25 cellular contexts compared by ENCODE assay signal in genomic region chr13:98098511-98098910, GRCh38. TPM values are rescaled to one million over a fixed set of nuclear protein-coding genes. Genes with fewer than 3 reads are reported as not detected.
DNase-seq lines count a peak whose midpoint lies in the region; ATAC-seq and TF ChIP-seq lines count a peak whose summit lies in the region.
"Had no signal": no experiment of that assay in that cellular context is flagged by ENCODE, and none has a peak within 500 bp of the region (broad histone marks: within the 10 kb centered on the region; RNA-seq: fewer than 3 reads in every experiment).

No MANE protein-coding gene starts in this region.

- intact Hi-C loops in psoas muscle (cut with DNase I) = no loop called here
- intact Hi-C loops in thyroid gland (cut with DNase I) = no loop called here

- H3K4me3 ChIP-seq in adipocyte (ENCODE audit: low read length) (no peak overlapping the region), foreskin fibroblast (ENCODE audit: low read depth in 1 of 2, low read length in 2 of 2) (no peak overlapping the region), psoas muscle (no peak overlapping the region), thyroid gland (replicated peaks in 1 of 3) (no peak overlapping the region)
- H3K4me3 ChIP-seq: heart right ventricle, spleen, suprapubic skin, vagina had no signal

- no peaks in the 10 kb centered on the region for H3K36me3 Mint-ChIP-seq in activated naive CD8-positive, alpha-beta T cell treated with anti-CD3 and anti-CD28 coated beads for 36 hours
- H3K36me3 Mint-ChIP-seq: activated CD8-positive, alpha-beta memory T cell treated with anti-CD3 and anti-CD28 coated beads, Interleukin-2, amount 10 ng/mL, durations not matched to agents 7 days and 5 days; activated naive CD4-positive, alpha-beta T cell treated with anti-CD3 and anti-CD28 coated beads, Interleukin-2, amount 10 ng/mL, durations not matched to agents 7 days and 5 days; stimulated activated effector memory CD8-positive, alpha-beta T cell treated with anti-CD3 and anti-CD28 coated beads, Interleukin-12 subunit alpha, Interleukin-12 subunit beta, amount 100 ng/mL, for 72 hours had no signal

- WGBS in psoas muscle, 3 donors = 80 to 84% (median 80%) methylated on average over 7 of the region's 7 CpGs
- WGBS in thyroid gland, 2 donors = 84 to 89% methylated on average over 7 of the region's 7 CpGs

- TF ChIP-seq CTCF in foreskin fibroblast (IDR thresholded peaks at IDR 0.05; ENCODE audit: low read depth, low read length) (no peak), psoas muscle (IDR thresholded peaks at IDR 0.05) (no peak), thyroid gland (IDR thresholded peaks at IDR 0.05) (no peak)

- DNase-seq in GM04503 (ENCODE audit: low read depth) (peak; percentile 27), adipocyte (ENCODE audit: low read depth) (peak; percentile 51), foreskin fibroblast (peak; percentile 24 to 64), psoas muscle (no peak), thyroid gland (no peak)
- no peak for DNase-seq in activated naive CD8-positive, alpha-beta T cell treated with anti-CD3 and anti-CD28 coated beads for 36 hours
- DNase-seq: activated CD4-positive, alpha-beta T cell treated with anti-CD3 and anti-CD28 coated beads, Interleukin-2, amount 10 ng/mL, durations not matched to agents 7 days and 5 days; activated CD8-positive, alpha-beta memory T cell treated with anti-CD3 and anti-CD28 coated beads, Interleukin-2, amount 10 ng/mL, durations not matched to agents 7 days and 5 days; activated naive CD4-positive, alpha-beta T cell treated with anti-CD3 and anti-CD28 coated beads, Interleukin-2, amount 10 ng/mL, durations not matched to agents 7 days and 5 days; anterior cingulate cortex; dermis blood vessel endothelial cell; heart right ventricle; left colon; naive B cell; NCI-H146; OCI-M1; spleen; stimulated activated CD4-positive, alpha-beta T cell treated with anti-CD3 and anti-CD28 coated beads, Interleukin-2, amount 100 ng/mL, for 48 hours; WERI-Rb-1 had no signal

- ATAC-seq in GM21723 (IDR thresholded peaks at IDR 0.05; ENCODE audit: unreplicated experiment) (no peak), psoas muscle (no peak)
- ATAC-seq: activated CD8-positive, alpha-beta memory T cell treated with anti-CD3 and anti-CD28 coated beads, Interleukin-2, amount 10 ng/mL, durations not matched to agents 7 days and 5 days; heart right ventricle; left colon; stimulated activated effector memory CD8-positive, alpha-beta T cell treated with anti-CD3 and anti-CD28 coated beads, Interleukin-12 subunit alpha, Interleukin-12 subunit beta, amount 100 ng/mL, for 72 hours had no signal

- H3K27ac Mint-ChIP-seq in activated naive CD8-positive, alpha-beta T cell treated with anti-CD3 and anti-CD28 coated beads for 36 hours = no peak overlapping the region
- H3K27ac Mint-ChIP-seq: activated CD4-positive, alpha-beta T cell treated with anti-CD3 and anti-CD28 coated beads, Interleukin-2, amount 10 ng/mL, durations not matched to agents 7 days and 5 days; activated CD8-positive, alpha-beta memory T cell treated with anti-CD3 and anti-CD28 coated beads, Interleukin-2, amount 10 ng/mL, durations not matched to agents 7 days and 5 days; activated naive CD4-positive, alpha-beta T cell treated with anti-CD3 and anti-CD28 coated beads, Interleukin-2, amount 10 ng/mL, durations not matched to agents 7 days and 5 days; B cell; naive B cell; stimulated activated effector memory CD8-positive, alpha-beta T cell treated with anti-CD3 and anti-CD28 coated beads, Interleukin-12 subunit alpha, Interleukin-12 subunit beta, amount 100 ng/mL, for 72 hours had no signal

- TF ChIP-seq POLR2A in thyroid gland (IDR thresholded peaks at IDR 0.05) = no peak

- H3K4me1 ChIP-seq in adipocyte (ENCODE audit: control insufficient read depth, insufficient read depth, low read length) = no peaks in the 10 kb centered on the region
- H3K4me1 ChIP-seq in psoas muscle = no peaks in the 10 kb centered on the region
- no peaks in the 10 kb centered on the region for H3K4me1 ChIP-seq in thyroid gland
- H3K4me1 ChIP-seq: heart right ventricle, spleen, suprapubic skin, vagina had no signal

- peaks cover 15% of the 10 kb centered on the region for H3K27me3 Mint-ChIP-seq in activated naive CD8-positive, alpha-beta T cell treated with anti-CD3 and anti-CD28 coated beads for 36 hours
- H3K27me3 Mint-ChIP-seq: activated CD4-positive, alpha-beta T cell treated with anti-CD3 and anti-CD28 coated beads, Interleukin-2, amount 10 ng/mL, durations not matched to agents 7 days and 5 days; activated CD8-positive, alpha-beta memory T cell treated with anti-CD3 and anti-CD28 coated beads, Interleukin-2, amount 10 ng/mL, durations not matched to agents 7 days and 5 days had no signal

- no peak overlapping the region for H3K9ac ChIP-seq in adipocyte (ENCODE audit: low read length)
- H3K9ac ChIP-seq: KMS-11 had no signal

- no peaks in the 10 kb centered on the region for H3K9me3 Mint-ChIP-seq in activated naive CD8-positive, alpha-beta T cell treated with anti-CD3 and anti-CD28 coated beads for 36 hours
- H3K9me3 Mint-ChIP-seq: activated CD4-positive, alpha-beta T cell treated with anti-CD3 and anti-CD28 coated beads, Interleukin-2, amount 10 ng/mL, durations not matched to agents 7 days and 5 days; activated naive CD4-positive, alpha-beta T cell treated with anti-CD3 and anti-CD28 coated beads, Interleukin-2, amount 10 ng/mL, durations not matched to agents 7 days and 5 days; stimulated activated effector memory CD8-positive, alpha-beta T cell treated with anti-CD3 and anti-CD28 coated beads, Interleukin-12 subunit alpha, Interleukin-12 subunit beta, amount 100 ng/mL, for 72 hours had no signal

- H3K36me3 ChIP-seq in adipocyte (ENCODE audit: control insufficient read depth, insufficient read depth, low read length, severe bottlenecking) (no peaks in the 10 kb centered on the region), psoas muscle (ENCODE audit: insufficient read depth in 1 of 2, low read depth in 1 of 2) (no peaks in the 10 kb centered on the region), thyroid gland (no peaks in the 10 kb centered on the region)
- H3K36me3 ChIP-seq: heart right ventricle, spleen, suprapubic skin, vagina, WERI-Rb-1 had no signal

- H3K27me3 ChIP-seq in adipocyte (replicated peaks; ENCODE audit: control insufficient read depth, insufficient read depth, low read length) (no peaks in the 10 kb centered on the region), psoas muscle (ENCODE audit: insufficient read depth in 3 of 3, low read length in 2 of 3) (no peaks in the 10 kb centered on the region), thyroid gland (no peaks in the 10 kb centered on the region)
- H3K27me3 ChIP-seq: spleen, suprapubic skin, vagina had no signal

- H3K4me3 Mint-ChIP-seq in activated naive CD8-positive, alpha-beta T cell treated with anti-CD3 and anti-CD28 coated beads for 36 hours = no peak overlapping the region
- H3K4me3 Mint-ChIP-seq: activated CD4-positive, alpha-beta T cell treated with anti-CD3 and anti-CD28 coated beads, Interleukin-2, amount 10 ng/mL, durations not matched to agents 7 days and 5 days; activated CD8-positive, alpha-beta memory T cell treated with anti-CD3 and anti-CD28 coated beads, Interleukin-2, amount 10 ng/mL, durations not matched to agents 7 days and 5 days; activated naive CD4-positive, alpha-beta T cell treated with anti-CD3 and anti-CD28 coated beads, Interleukin-2, amount 10 ng/mL, durations not matched to agents 7 days and 5 days; B cell; naive B cell; stimulated activated effector memory CD8-positive, alpha-beta T cell treated with anti-CD3 and anti-CD28 coated beads, Interleukin-12 subunit alpha, Interleukin-12 subunit beta, amount 100 ng/mL, for 72 hours had no signal

- H3K4me1 Mint-ChIP-seq in activated naive CD8-positive, alpha-beta T cell treated with anti-CD3 and anti-CD28 coated beads for 36 hours = no peaks in the 10 kb centered on the region
- H3K4me1 Mint-ChIP-seq: activated CD4-positive, alpha-beta T cell treated with anti-CD3 and anti-CD28 coated beads, Interleukin-2, amount 10 ng/mL, durations not matched to agents 7 days and 5 days; activated CD8-positive, alpha-beta memory T cell treated with anti-CD3 and anti-CD28 coated beads, Interleukin-2, amount 10 ng/mL, durations not matched to agents 7 days and 5 days; activated naive CD4-positive, alpha-beta T cell treated with anti-CD3 and anti-CD28 coated beads, Interleukin-2, amount 10 ng/mL, durations not matched to agents 7 days and 5 days; B cell; naive B cell; stimulated activated effector memory CD8-positive, alpha-beta T cell treated with anti-CD3 and anti-CD28 coated beads, Interleukin-12 subunit alpha, Interleukin-12 subunit beta, amount 100 ng/mL, for 72 hours had no signal

- H3K9me3 ChIP-seq in adipocyte (ENCODE audit: control insufficient read depth, low read length) (no peaks in the 10 kb centered on the region), psoas muscle (no peaks in the 10 kb centered on the region), thyroid gland (no peaks in the 10 kb centered on the region)
- H3K9me3 ChIP-seq: heart right ventricle, suprapubic skin, vagina had no signal

- H3K27ac ChIP-seq in psoas muscle (no peak overlapping the region), thyroid gland (no peak overlapping the region)
- H3K27ac ChIP-seq: heart right ventricle, KMS-11, spleen, suprapubic skin, vagina, WERI-Rb-1 had no signal

RNA-seq across cellular contexts. Expression of gene FARP1, which starts 44.4 kb away (rescaled TPM):
- total RNA-seq in psoas muscle (10 to 100 TPM in 3 of 4 donors, 1 to 10 TPM in 1; 9.2 to 19.4 (median 13.0) TPM), thyroid gland (100 to 1,000 TPM; 103 to 172 (median 129) TPM)
- polyA plus RNA-seq in psoas muscle = 1 to 10 TPM; 5.7 to 7.5 (median 6.0) TPM
- under 1 TPM; 0.21 to 0.48 TPM for total RNA-seq in activated naive CD8-positive, alpha-beta T cell treated with anti-CD3 and anti-CD28 coated beads for 36 hours

Comparison
In these comparisons a context has a peak if more than half of its experiments do, and no peak if none do; other contexts are left out.
1. DNase-seq: peak in GM04503 (single experiment), adipocyte (single experiment) and foreskin fibroblast (2 of 2); none in psoas muscle (0 of 2), activated naive CD8-positive, alpha-beta T cell treated with anti-CD3 and anti-CD28 coated beads for 36 hours (single experiment) and thyroid gland (0 of 2).
2. RNA of gene FARP1, which starts 44.4 kb away (total RNA-seq): 103 to 172 TPM in thyroid gland and 9.2 to 19.4 TPM in psoas muscle; 0.21 to 0.48 TPM in activated naive CD8-positive, alpha-beta T cell treated with anti-CD3 and anti-CD28 coated beads for 36 hours; every median in the first group is over 4 times any median in the second.